ENCODE assay signal across 8 cellular contexts in the genomic region with DNA sequence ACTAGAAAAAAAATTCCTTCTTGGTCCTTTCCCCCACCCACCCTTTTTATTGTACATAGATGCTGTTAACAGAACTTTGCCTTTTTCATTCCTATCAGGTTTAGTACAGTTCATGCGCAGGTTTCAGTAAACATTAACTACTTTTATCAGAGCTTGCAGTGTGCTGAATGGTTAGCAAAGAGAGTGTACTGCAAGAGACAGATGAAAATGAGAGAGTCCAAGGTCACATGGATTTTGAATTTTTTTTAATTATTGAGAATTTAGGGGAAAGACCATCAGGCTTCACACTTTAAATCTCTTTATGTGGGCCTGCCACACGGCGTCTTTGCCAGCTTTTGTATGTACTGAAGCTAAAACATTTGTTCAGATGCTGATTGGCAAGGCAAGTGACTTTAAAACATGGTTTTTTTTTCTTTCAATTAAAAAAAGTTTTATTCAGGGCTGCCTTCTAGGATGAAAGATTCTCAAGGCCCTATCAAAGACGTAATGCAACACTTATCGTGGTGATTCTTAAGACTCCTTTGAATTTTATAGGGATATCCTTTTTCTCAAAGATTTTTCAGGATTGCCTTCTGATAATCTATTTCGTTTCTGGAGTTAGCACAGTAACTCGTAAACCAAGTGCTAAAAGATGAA. TPM values are rescaled to one million over a fixed set of nuclear protein-coding genes. Genes with fewer than 3 reads are reported as not detected.
DNase-seq lines count a peak whose midpoint lies in the region; ATAC-seq lines count a peak whose summit lies in the region.

No MANE protein-coding gene starts in this region.

- H3K9me3 Mint-ChIP-seq in naive thymus-derived CD8-positive, alpha-beta T cell, result no peaks in the 10 kb centered on the region

- H3K4me3 Mint-ChIP-seq in naive thymus-derived CD8-positive, alpha-beta T cell, result peak overlapping the region; percentile 80 to 92 (median 88)

- peak; percentile 34 for DNase-seq in HuH-7.5 (ENCODE audit: low spot score)
- DNase-seq in caudate nucleus (lab: John Stamatoyannopoulos, UW), result no peak
- no peak for DNase-seq in naive thymus-derived CD8-positive, alpha-beta T cell
- DNase-seq in iPS-NIHi7 (ENCODE audit: extremely low spot score), result no peak
- no peak for DNase-seq in NK-92 (lab: John Stamatoyannopoulos, UW; ENCODE audit: unreplicated experiment)

- no peaks in the 10 kb centered on the region for H3K9me3 ChIP-seq in BLaER1 treated with 17β-estradiol and CSF1 and Interleukin-3, amounts not matched to agents 10 nM and 100 nM (replicated peaks in 1 of 11)

- ATAC-seq in naive thymus-derived CD8-positive, alpha-beta T cell, result no peak
- no peak for ATAC-seq in GM18511 (IDR thresholded peaks at IDR 0.05; ENCODE audit: unreplicated experiment)
- ATAC-seq in HG02938 (IDR thresholded peaks at IDR 0.05; ENCODE audit: unreplicated experiment), result no peak

- H3K27me3 ChIP-seq in BLaER1 treated with 17β-estradiol and CSF1 and Interleukin-3, amounts not matched to agents 10 nM and 100 nM, result no peaks in the 10 kb centered on the region

- no peaks in the 10 kb centered on the region for H3K27me3 Mint-ChIP-seq in naive thymus-derived CD8-positive, alpha-beta T cell

- H4K20me1 ChIP-seq in BLaER1 treated with 17β-estradiol and CSF1 and Interleukin-3, amounts not matched to agents 10 nM and 100 nM, result peaks cover 58 to 99% (median 92%) of the 10 kb centered on the region in 11 experiments

- peaks cover 79 to 93% (median 90%) of the 10 kb centered on the region in 10 experiments for H3K4me1 ChIP-seq in BLaER1 treated with 17β-estradiol and CSF1 and Interleukin-3, amounts not matched to agents 10 nM and 100 nM

- peak overlapping the region; percentile 88 to 99 (median 96) for H3K4me2 ChIP-seq in BLaER1 treated with 17β-estradiol and CSF1 and Interleukin-3, amounts not matched to agents 10 nM and 100 nM

- H3K27ac Mint-ChIP-seq in naive thymus-derived CD8-positive, alpha-beta T cell, result peak overlapping the region; percentile 86 to 97 (median 94)

- peak overlapping the region in 4 of 10 experiments; percentile 63 to 71 (median 68); a peak in 4 of 20 replicates for H3K4me3 ChIP-seq in BLaER1 treated with 17β-estradiol and CSF1 and Interleukin-3, amounts not matched to agents 10 nM and 100 nM

- H3K36me3 Mint-ChIP-seq in naive thymus-derived CD8-positive, alpha-beta T cell, result no peaks in the 10 kb centered on the region

- peak overlapping the region in 4 of 11 experiments; percentile 86 to 92 (median 88); a peak in 4 of 22 replicates for H3K27ac ChIP-seq in BLaER1 treated with 17β-estradiol and CSF1 and Interleukin-3, amounts not matched to agents 10 nM and 100 nM
- H3K27ac ChIP-seq in caudate nucleus (ENCODE audit: low read depth, low read length), result peak overlapping the region; percentile 87

- peak overlapping the region in 8 of 11 experiments; percentile 81 to 90 (median 88); a peak in 10 of 22 replicates for H3K9ac ChIP-seq in BLaER1 treated with 17β-estradiol and CSF1 and Interleukin-3, amounts not matched to agents 10 nM and 100 nM

- H3K36me3 ChIP-seq in BLaER1 treated with 17β-estradiol and CSF1 and Interleukin-3, amounts not matched to agents 10 nM and 100 nM, result peaks cover 0 to 21% (median 0%) of the 10 kb centered on the region in 11 experiments; a peak in 8 of 22 replicates

- POLR2A ChIA-PET in naive thymus-derived CD8-positive, alpha-beta T cell (lab: Charles Lee), result interaction anchor here (1.4 to 2.7 kb wide), 2 partner anchors 27 to 31 kb away, joined by 3 to 20 read pairs; partner anchors contain the start of gene RREB1

- peaks cover 26 to 79% (median 62%) of the 10 kb centered on the region in 4 donors for H3K4me1 Mint-ChIP-seq in naive thymus-derived CD8-positive, alpha-beta T cell

RNA-seq across cellular contexts. Expression of gene RREB1, which starts 32.2 kb away (rescaled TPM):
- 10 to 100 TPM; 47.1 to 53.0 TPM for total RNA-seq in naive thymus-derived CD8-positive, alpha-beta T cell
- polyA plus RNA-seq in naive thymus-derived CD8-positive, alpha-beta T cell, result 1 to 10 TPM; 2.5 to 5.8 (median 5.0) TPM
